In the genomic region with DNA sequence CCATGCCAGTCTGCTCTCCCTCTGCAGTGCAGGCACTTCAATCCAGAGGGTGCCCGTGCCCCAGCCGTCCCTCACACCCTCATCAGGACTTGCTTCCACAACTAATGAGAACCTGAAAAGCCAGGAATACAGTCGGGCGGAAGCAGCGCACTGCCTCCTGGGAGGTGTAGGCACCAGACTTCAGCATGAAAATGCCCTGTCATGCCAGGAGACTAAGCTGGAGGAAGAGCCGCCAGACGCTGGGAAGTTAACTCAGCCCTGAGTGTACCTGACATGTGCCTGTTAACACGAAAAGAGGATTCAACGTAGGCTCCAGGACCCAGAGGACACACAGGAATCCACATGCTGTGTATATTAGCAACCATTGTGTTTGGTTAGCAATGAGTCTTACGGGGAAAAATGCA, we compare ENCODE assay signal across 8 cellular contexts. TPM values are rescaled to one million over a fixed set of nuclear protein-coding genes. Genes with fewer than 3 reads are reported as not detected.
DNase-seq lines count a peak whose midpoint lies in the region; ATAC-seq and TF ChIP-seq lines count a peak whose summit lies in the region.
"Had no signal": no experiment of that assay in that cellular context is flagged by ENCODE, and none has a peak within 500 bp of the region (broad histone marks: within the 10 kb centered on the region; RNA-seq: fewer than 3 reads in every experiment).

No MANE protein-coding gene starts in this region.

- no peaks in the 10 kb centered on the region for H3K27me3 Mint-ChIP-seq in chondrocyte (ENCODE audit: low read depth)
- H3K27me3 Mint-ChIP-seq in stimulated activated naive CD8-positive, alpha-beta T cell treated with anti-CD3 and anti-CD28 coated beads, Interleukin-15, amount 100 ng/mL, for 72 hours: peaks cover 7% of the 10 kb centered on the region

- peak; percentile 45 for TF ChIP-seq CTCF in chondrocyte (IDR thresholded peaks at IDR 0.05)

- peak; percentile 68 for ATAC-seq in left colon
- no peak for ATAC-seq in stimulated activated naive CD8-positive, alpha-beta T cell treated with anti-CD3 and anti-CD28 coated beads, Interleukin-15, amount 100 ng/mL, for 72 hours

- H3K27ac Mint-ChIP-seq in chondrocyte (ENCODE audit: unreplicated experiment): peak overlapping the region; percentile 92
- H3K27ac Mint-ChIP-seq in stimulated activated naive CD8-positive, alpha-beta T cell treated with anti-CD3 and anti-CD28 coated beads, Interleukin-15, amount 100 ng/mL, for 72 hours: no peak overlapping the region
- H3K27ac Mint-ChIP-seq: type B pancreatic cell had no signal

- H3K4me1 Mint-ChIP-seq in chondrocyte (ENCODE audit: low read depth): peaks cover 18% of the 10 kb centered on the region
- H3K4me1 Mint-ChIP-seq in stimulated activated naive CD8-positive, alpha-beta T cell treated with anti-CD3 and anti-CD28 coated beads, Interleukin-15, amount 100 ng/mL, for 72 hours: peaks cover 6% of the 10 kb centered on the region

- H3K36me3 Mint-ChIP-seq in chondrocyte (ENCODE audit: low read depth): no peaks in the 10 kb centered on the region
- H3K36me3 Mint-ChIP-seq: type B pancreatic cell had no signal

- DNase-seq in HT1080 (ENCODE audit: low read depth) (peak; percentile 40), chondrocyte (ENCODE audit: low spot score) (no peak), left colon (peak; percentile 20 to 40), stromal cell of bone marrow (ENCODE audit: low read depth) (peak; percentile 72), 8988T (no peak)
- DNase-seq in effector CD4-positive, alpha-beta T cell: no peak
- no peak for DNase-seq in stimulated activated naive CD8-positive, alpha-beta T cell treated with anti-CD3 and anti-CD28 coated beads, Interleukin-15, amount 100 ng/mL, for 72 hours

- peak overlapping the region; percentile 4 for H3K4me3 Mint-ChIP-seq in chondrocyte (ENCODE audit: unreplicated experiment)
- H3K4me3 Mint-ChIP-seq in stimulated activated naive CD8-positive, alpha-beta T cell treated with anti-CD3 and anti-CD28 coated beads, Interleukin-15, amount 100 ng/mL, for 72 hours: peak overlapping the region in 1 of 2 donors; percentile 7
- H3K4me3 Mint-ChIP-seq: type B pancreatic cell had no signal

- intact Hi-C loops in left colon (cut with DNase I, micrococcal nuclease): no loop called here

- no peaks in the 10 kb centered on the region for H3K9me3 Mint-ChIP-seq in chondrocyte (ENCODE audit: low read depth)
- H3K9me3 Mint-ChIP-seq in stimulated activated naive CD8-positive, alpha-beta T cell treated with anti-CD3 and anti-CD28 coated beads, Interleukin-15, amount 100 ng/mL, for 72 hours: peaks cover 7 to 14% of the 10 kb centered on the region in 2 donors
- H3K9me3 Mint-ChIP-seq: type B pancreatic cell had no signal

RNA-seq across cellular contexts. Expression of gene FLI1, which starts 40.0 kb away (rescaled TPM):
- 47.8 and 62.6 TPM in 2 replicates for total RNA-seq in HT1080 (2014; rRNA removed; shearing (Covaris generic))
- 23.2 and 25.3 TPM in 2 replicates for polyA plus RNA-seq in HT1080 (2015; cell fraction: cytosol; rRNA removed)
- 20.8 and 25.0 TPM in 2 replicates for polyA plus RNA-seq in HT1080 (2015; cell fraction: nucleus; rRNA removed)
- total RNA-seq in chondrocyte (9.4 to 22.0 TPM (median 9.9 TPM) in 3 replicates), left colon (10 to 100 TPM in 1 of 2 donors, 1 to 10 TPM in 1; 5.6 to 10.6 TPM)

Comparison
In these comparisons a context has a peak if more than half of its experiments do, and no peak if none do; other contexts are left out.
1. DNase-seq: peak in HT1080 (single experiment), left colon (2 of 2) and stromal cell of bone marrow (single experiment); none in chondrocyte (single experiment), 8988T (single experiment), effector CD4-positive, alpha-beta T cell (single experiment) and stimulated activated naive CD8-positive, alpha-beta T cell treated with anti-CD3 and anti-CD28 coated beads, Interleukin-15, amount 100 ng/mL, for 72 hours (0 of 2).